In genomic region chr13:86562876-86563275, GRCh38 we compare ENCODE assay signal across 17 cellular contexts.
DNase-seq lines count a peak whose midpoint lies in the region; ATAC-seq, FAIRE-seq and TF ChIP-seq lines count a peak whose summit lies in the region.
"Had no signal": no experiment of that assay in that cellular context is flagged by ENCODE, and none has a peak within 500 bp of the region (broad histone marks: within the 10 kb centered on the region; RNA-seq: fewer than 3 reads in every experiment).

No MANE protein-coding gene starts in this region.

- POLR2A ChIA-PET in HepG2 (lab: Yijun Ruan, JAX): no interaction called here
- POLR2A ChIA-PET in SK-N-SH (lab: Yijun Ruan, JAX): no interaction called here

- H3K27me3 ChIP-seq in HepG2 (ENCODE audit: control insufficient read depth in 1 of 2, insufficient read depth in 2 of 2, low read length in 2 of 2): no peaks in the 10 kb centered on the region
- no peaks in the 10 kb centered on the region for H3K27me3 ChIP-seq in right lobe of liver
- H3K27me3 ChIP-seq in Karpas-422 (ENCODE audit: low read length): no peaks in the 10 kb centered on the region
- no peaks in the 10 kb centered on the region for H3K27me3 ChIP-seq in SK-N-SH (ENCODE audit: insufficient read depth)
- H3K27me3 ChIP-seq in ovary: no peaks in the 10 kb centered on the region
- H3K27me3 ChIP-seq: BLaER1 had no signal

- H3K4me1 ChIP-seq in HepG2 (ENCODE audit: insufficient read depth, low read length) (no peaks in the 10 kb centered on the region), right lobe of liver (no peaks in the 10 kb centered on the region), Karpas-422 (ENCODE audit: low read length) (no peaks in the 10 kb centered on the region), SK-N-SH (ENCODE audit: control insufficient read depth in 1 of 2, insufficient read depth in 2 of 2, low read depth in 1 of 2, low read length in 1 of 2) (0 out of 4 replicates have a peak, but pooled peaks cover 0 to 3% of the 10 kb centered on the region in 2 experiments), ovary (ENCODE audit: insufficient read depth) (no peaks in the 10 kb centered on the region)
- H3K4me1 ChIP-seq: BLaER1 had no signal

- H3K9me2 ChIP-seq in Karpas-422 (replicated peaks; ENCODE audit: insufficient read depth, low read length) (no peaks in the 10 kb centered on the region), SK-N-SH (no peaks in the 10 kb centered on the region)

- H3K79me2 ChIP-seq in HepG2 (ENCODE audit: insufficient read depth, low read length) (no peaks in the 10 kb centered on the region), Karpas-422 (ENCODE audit: low read length) (no peaks in the 10 kb centered on the region), SK-N-SH (ENCODE audit: insufficient read depth) (no peaks in the 10 kb centered on the region)

- intact Hi-C loops in HepG2 (cut with micrococcal nuclease; ENCODE audit: unreplicated experiment) (no loop called here), right lobe of liver (cut with DNase I) (no loop called here), ovary (cut with DNase I) (no loop called here)

- DNase-seq in HepG2 (ENCODE audit: low spot score) (no peak), right lobe of liver (no peak), Karpas-422 (no peak), SK-N-SH (no peak), NCI-H1048 (lab: John Stamatoyannopoulos, UW) (no peak), ovary (no peak), ecto neural progenitor cell (ENCODE audit: low spot score) (no peak)
- DNase-seq: 8988T; CD4-positive, alpha-beta memory T cell; DMS153; DMS79; GF-D8; H9; KG1 had no signal

- FAIRE-seq in HepG2 (lab: Jason Lieb, UNC): no peak

- CTCF ChIA-PET in HepG2 (lab: Yijun Ruan, JAX; ENCODE audit: low intra/inter-chr PET ratio, low total read pairs): no interaction called here
- CTCF ChIA-PET in SK-N-SH (lab: Yijun Ruan, JAX): no interaction called here

- TF ChIP-seq RAD21 in HepG2 (CRISPR knock-in tag; IDR thresholded peaks at IDR 0.05) (no peak), SK-N-SH (IDR thresholded peaks at IDR 0.05; ENCODE audit: low read length) (no peak)

- no peaks in the 10 kb centered on the region for H4K20me1 ChIP-seq in HepG2 (ENCODE audit: insufficient read depth, low read length)
- no peaks in the 10 kb centered on the region for H4K20me1 ChIP-seq in Karpas-422 (ENCODE audit: insufficient read depth, low read depth, low read length)
- no peaks in the 10 kb centered on the region for H4K20me1 ChIP-seq in SK-N-SH (ENCODE audit: insufficient read depth)
- H4K20me1 ChIP-seq: BLaER1 had no signal

- H2AFZ ChIP-seq in HepG2 (ENCODE audit: low read length): peak overlapping the region; percentile 27
- peak overlapping the region; percentile 35; the same call in 1 of the 2 replicates for H2AFZ ChIP-seq in Karpas-422 (ENCODE audit: low read length)
- no peak overlapping the region for H2AFZ ChIP-seq in SK-N-SH (ENCODE audit: low read depth)
- H2AFZ ChIP-seq: GM23338 had no signal

- TF ChIP-seq POLR2A in HepG2 (IDR thresholded peaks at IDR 0.05; ENCODE audit: insufficient read depth in 1 of 2, low read depth in 2 of 2, low read length in 2 of 2) (no peak), right lobe of liver (IDR thresholded peaks at IDR 0.05) (no peak), ovary (IDR thresholded peaks at IDR 0.05) (no peak)

- no peak for TF ChIP-seq CTCF in HepG2 (CRISPR knock-in tag; IDR thresholded peaks at IDR 0.05)
- TF ChIP-seq CTCF in right lobe of liver (IDR thresholded peaks at IDR 0.05): no peak
- no peak for TF ChIP-seq CTCF in SK-N-SH (IDR thresholded peaks at IDR 0.05)
- TF ChIP-seq CTCF in ovary (IDR thresholded peaks at IDR 0.05): no peak

- H3K36me3 ChIP-seq in HepG2 (replicated peaks in 1 of 2; ENCODE audit: control insufficient read depth in 1 of 2, insufficient read depth in 2 of 2, low read length in 2 of 2) (no peaks in the 10 kb centered on the region), right lobe of liver (no peaks in the 10 kb centered on the region), Karpas-422 (ENCODE audit: insufficient read depth, low read length) (no peaks in the 10 kb centered on the region), SK-N-SH (replicated peaks in 1 of 2; ENCODE audit: control insufficient read depth in 1 of 2, insufficient read depth in 2 of 2, low read length in 1 of 2) (peaks cover 0 to 3% of the 10 kb centered on the region in 2 experiments), ovary (no peaks in the 10 kb centered on the region)
- H3K36me3 ChIP-seq: BLaER1 had no signal

- WGBS in HepG2 (ENCODE audit: low lambda C conversion rate): 58% methylated on average over 6 of the region's 6 CpGs
- 76% methylated on average over 6 of the region's 6 CpGs for WGBS in right lobe of liver (ENCODE audit: insufficient coverage, low coverage, low lambda C conversion rate, missing lambda C conversion rate)
- 58% methylated on average over 6 of the region's 6 CpGs for WGBS in SK-N-SH (ENCODE audit: low lambda C conversion rate)
- 87 to 92% (median 90%) methylated on average over 6 of the region's 6 CpGs for WGBS in ovary, 3 donors

- no peaks in the 10 kb centered on the region for H3K9me3 ChIP-seq in HepG2 (ENCODE audit: low read length)
- no peaks in the 10 kb centered on the region for H3K9me3 ChIP-seq in right lobe of liver
- H3K9me3 ChIP-seq in Karpas-422 (ENCODE audit: low read length): no peaks in the 10 kb centered on the region; the same call in 1 of the 2 replicates
- H3K9me3 ChIP-seq in SK-N-SH: no peaks in the 10 kb centered on the region
- no peaks in the 10 kb centered on the region for H3K9me3 ChIP-seq in ovary
- H3K9me3 ChIP-seq: BLaER1 had no signal

- H3K27ac ChIP-seq in HepG2 (ENCODE audit: extremely low read length, insufficient read depth, low read length) (no peak overlapping the region), right lobe of liver (no peak overlapping the region), Karpas-422 (ENCODE audit: low read length) (no peak overlapping the region), SK-N-SH (ENCODE audit: low read depth in 2 of 2, low read length in 1 of 2) (peak overlapping the region in 1 of 2 experiments; percentile 45; a peak in 2 of 4 replicates), ovary (no peak overlapping the region)
- H3K27ac ChIP-seq: BLaER1 had no signal

- H3K9ac ChIP-seq in HepG2 (ENCODE audit: insufficient read depth, low read depth, low read length) (no peak overlapping the region), Karpas-422 (ENCODE audit: low read length) (no peak overlapping the region), SK-N-SH (no peak overlapping the region)
- H3K9ac ChIP-seq: BLaER1 had no signal

- in situ Hi-C loops in HepG2 (cut with HindIII; ENCODE audit: extremely low pct_ligation_motif_present, low pct_unique_long_range_greater_than_20kb): no loop called here

- no TSS peak for BruUV-seq in HepG2 (replicated peaks; lab: Mats Ljungman, UMichigan)

- peaks cover 15% of the 10 kb centered on the region for H3F3A ChIP-seq in SK-N-SH (replicated peaks; ENCODE audit: insufficient read depth)

- no peak overlapping the region for H3K4me3 ChIP-seq in HepG2 (replicated peaks in 1 of 3; ENCODE audit: insufficient read depth in 1 of 3, low read depth in 2 of 3, low read length in 3 of 3)
- H3K4me3 ChIP-seq in right lobe of liver: no peak overlapping the region
- no peak overlapping the region for H3K4me3 ChIP-seq in Karpas-422 (ENCODE audit: low read length)
- no peak overlapping the region for H3K4me3 ChIP-seq in SK-N-SH (ENCODE audit: low read depth in 2 of 2, low read length in 1 of 2)
- no peak overlapping the region for H3K4me3 ChIP-seq in ovary
- H3K4me3 ChIP-seq: BLaER1, GM23338 had no signal

- H3K4me2 ChIP-seq in HepG2 (ENCODE audit: low read depth, low read length): no peak overlapping the region
- no peak overlapping the region for H3K4me2 ChIP-seq in Karpas-422 (ENCODE audit: low read depth, low read length, poor library complexity, severe bottlenecking)
- H3K4me2 ChIP-seq in SK-N-SH: peak overlapping the region; percentile 29; the same call in 1 of the 2 replicates
- H3K4me2 ChIP-seq: BLaER1, GM23338 had no signal

- TF ChIP-seq EP300 in HepG2 (IDR thresholded peaks at IDR 0.05; ENCODE audit: low read depth in 2 of 2, low read length in 2 of 2) (no peak), HepG2 (CRISPR knock-in tag; IDR thresholded peaks at IDR 0.05; ENCODE audit: borderline replicate concordance) (no peak), SK-N-SH (IDR thresholded peaks at IDR 0.05; ENCODE audit: borderline replicate concordance in 1 of 2, low read depth in 1 of 2, low read length in 1 of 2) (no peak), ovary (IDR thresholded peaks at IDR 0.05) (no peak)

- ATAC-seq in HepG2: no peak
- no peak for ATAC-seq in right lobe of liver
- ATAC-seq in GM19397 (IDR thresholded peaks at IDR 0.05; ENCODE audit: unreplicated experiment): no peak
- ATAC-seq: GM23338 had no signal

TF ChIP-seq in HepG2, 621 proteins besides CTCF, POLR2A, EP300 and RAD21:
- no peak for TF ChIP-seq KMT2B (CRISPR knock-in tag; IDR thresholded peaks at IDR 0.05)

TF ChIP-seq in SK-N-SH, 30 proteins besides CTCF, POLR2A, EP300 and RAD21 (continues in another document):
- TF ChIP-seq FOSL2 (IDR thresholded peaks at IDR 0.05; ENCODE audit: borderline replicate concordance, low read depth): no peak
- no peak for TF ChIP-seq SIN3A (IDR thresholded peaks at IDR 0.05; ENCODE audit: borderline replicate concordance, low read depth, low read length)
- TF ChIP-seq TAF1 (IDR thresholded peaks at IDR 0.05; ENCODE audit: borderline replicate concordance, low read depth, low read length): no peak
- TF ChIP-seq TEAD4 (IDR thresholded peaks at IDR 0.05; ENCODE audit: borderline replicate concordance, insufficient read depth): no peak
- no peak for TF ChIP-seq CHD2 (IDR thresholded peaks at IDR 0.05; ENCODE audit: low read length, partially characterized antibody)
